ENCODE assay signal across 9 cellular contexts in genomic region chr17:45096141-45096540, GRCh38. TPM values are rescaled to one million over a fixed set of nuclear protein-coding genes. Genes with fewer than 3 reads are reported as not detected.
DNase-seq lines count a peak whose midpoint lies in the region; ATAC-seq and TF ChIP-seq lines count a peak whose summit lies in the region.
"Had no signal": no experiment of that assay in that cellular context is flagged by ENCODE, and none has a peak within 500 bp of the region (broad histone marks: within the 10 kb centered on the region; RNA-seq: fewer than 3 reads in every experiment).

No MANE protein-coding gene starts in this region.

- peak overlapping the region; percentile 45 for H3K27ac Mint-ChIP-seq in activated naive CD8-positive, alpha-beta T cell treated with anti-CD3 and anti-CD28 coated beads, Interleukin-2, amount 50 U/mL, for 24 hours

- H3K27me3 ChIP-seq in upper lobe of left lung: no peaks in the 10 kb centered on the region

- no peaks in the 10 kb centered on the region for H3K9me3 Mint-ChIP-seq in activated naive CD8-positive, alpha-beta T cell treated with anti-CD3 and anti-CD28 coated beads, Interleukin-2, amount 50 U/mL, for 24 hours

- H3K4me3 ChIP-seq in upper lobe of left lung: no peak overlapping the region

- H3K27me3 Mint-ChIP-seq in activated naive CD8-positive, alpha-beta T cell treated with anti-CD3 and anti-CD28 coated beads, Interleukin-2, amount 50 U/mL, for 24 hours: no peaks in the 10 kb centered on the region

- H3K36me3 Mint-ChIP-seq in activated naive CD8-positive, alpha-beta T cell treated with anti-CD3 and anti-CD28 coated beads, Interleukin-2, amount 50 U/mL, for 24 hours (ENCODE audit: low read depth): peaks cover 55% of the 10 kb centered on the region

- H3K4me1 ChIP-seq in upper lobe of left lung: peaks cover 22 to 35% (median 29%) of the 10 kb centered on the region in 4 donors

- TF ChIP-seq EP300 in upper lobe of left lung (IDR thresholded peaks at IDR 0.05): no peak

- 80 to 87% methylated on average over 3 of the region's 3 CpGs for WGBS in upper lobe of left lung, 2 donors

- no peak for ATAC-seq in activated naive CD8-positive, alpha-beta T cell treated with anti-CD3 and anti-CD28 coated beads, Interleukin-2, amount 50 U/mL, for 24 hours
- ATAC-seq in GM19455 (IDR thresholded peaks at IDR 0.05; ENCODE audit: unreplicated experiment) (no peak), upper lobe of left lung (ENCODE audit: low FRiP score in 2 of 2) (no peak)

- DNase-seq in AG09319 (ENCODE audit: extremely low read depth, low read depth): no peak
- peak; percentile 34 for DNase-seq in HEK293T (ENCODE audit: extremely low spot score)
- DNase-seq in activated naive CD8-positive, alpha-beta T cell treated with anti-CD3 and anti-CD28 coated beads, Interleukin-2, amount 50 U/mL, for 24 hours: no peak
- DNase-seq in kidney glomerular epithelial cell (lab: John Stamatoyannopoulos, UW): peak; percentile 27
- DNase-seq in activated CD8-positive, alpha-beta memory T cell treated with anti-CD3 and anti-CD28 coated beads, Interleukin-2, amount 50 U/mL, for 48 hours: no peak
- DNase-seq in upper lobe of left lung: no peak
- no peak for DNase-seq in NCI-H128 (lab: John Stamatoyannopoulos, UW; ENCODE audit: unreplicated experiment)
- DNase-seq: activated T-cell treated with anti-CD3 and anti-CD28 coated beads, Interleukin-2, amount 50 U/mL, for 1 hour had no signal

- peaks cover 38 to 95% (median 79%) of the 10 kb centered on the region in 4 donors for H3K36me3 ChIP-seq in upper lobe of left lung

- H3K9me3 ChIP-seq in upper lobe of left lung: no peaks in the 10 kb centered on the region

- CTCF ChIA-PET in HEK293T (lab: Yijun Ruan, JAX): interaction anchor here (0.6 to 1.9 kb wide), 3 partner anchors 39 to 185 kb away, joined by 3 to 4 read pairs (median 4); partner anchors contain the start of gene ACBD4

- TF ChIP-seq POLR2A in upper lobe of left lung (IDR thresholded peaks at IDR 0.05): no peak

- no peak overlapping the region for H3K4me3 Mint-ChIP-seq in activated naive CD8-positive, alpha-beta T cell treated with anti-CD3 and anti-CD28 coated beads, Interleukin-2, amount 50 U/mL, for 24 hours

- no peaks in the 10 kb centered on the region for H3K4me1 Mint-ChIP-seq in activated naive CD8-positive, alpha-beta T cell treated with anti-CD3 and anti-CD28 coated beads, Interleukin-2, amount 50 U/mL, for 24 hours

- POLR2A ChIA-PET in HEK293T (lab: Yijun Ruan, JAX): interaction anchor here (0.6 kb wide), 1 partner anchor 10 kb away, joined by 3 read pairs; no protein-coding TSS in a partner anchor

- peak overlapping the region in 2 of 4 donors; percentile 0 to 90 for H3K27ac ChIP-seq in upper lobe of left lung

- TF ChIP-seq CTCF in AG09319 (IDR thresholded peaks at IDR 0.05; ENCODE audit: low read depth, low read length): peak; percentile 71
- peak in 3 of 6 experiments; percentile 5 to 22 (median 9) for TF ChIP-seq CTCF in upper lobe of left lung (IDR thresholded peaks at IDR 0.05)

TF ChIP-seq in HEK293T, 16 proteins besides CTCF, POLR2A, EP300 and RAD21:
- no peak for TF ChIP-seq BHLHE40 (IDR thresholded peaks at IDR 0.05; ENCODE audit: borderline replicate concordance)
- TF ChIP-seq SUZ12 (IDR thresholded peaks at IDR 0.05): no peak
- no peak for TF ChIP-seq FOXM1 (IDR thresholded peaks at IDR 0.05; ENCODE audit: borderline replicate concordance)
- no peak for TF ChIP-seq ARNT (IDR thresholded peaks at IDR 0.05)
- TF ChIP-seq LEF1 (IDR thresholded peaks at IDR 0.05; ENCODE audit: borderline replicate concordance): no peak
- TF ChIP-seq, protein P1, sequence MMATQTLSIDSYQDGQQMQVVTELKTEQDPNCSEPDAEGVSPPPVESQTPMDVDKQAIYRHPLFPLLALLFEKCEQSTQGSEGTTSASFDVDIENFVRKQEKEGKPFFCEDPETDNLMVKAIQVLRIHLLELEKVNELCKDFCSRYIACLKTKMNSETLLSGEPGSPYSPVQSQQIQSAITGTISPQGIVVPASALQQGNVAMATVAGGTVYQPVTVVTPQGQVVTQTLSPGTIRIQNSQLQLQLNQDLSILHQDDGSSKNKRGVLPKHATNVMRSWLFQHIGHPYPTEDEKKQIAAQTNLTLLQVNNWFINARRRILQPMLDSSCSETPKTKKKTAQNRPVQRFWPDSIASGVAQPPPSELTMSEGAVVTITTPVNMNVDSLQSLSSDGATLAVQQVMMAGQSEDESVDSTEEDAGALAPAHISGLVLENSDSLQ (IDR thresholded peaks at IDR 0.05): no peak
- no peak for TF ChIP-seq TARDBP (IDR thresholded peaks at IDR 0.05)
- no peak for TF ChIP-seq SP1 (IDR thresholded peaks at IDR 0.05)
- no peak for TF ChIP-seq L3MBTL2 (conservative IDR thresholded peaks at IDR 0.05)
- TF ChIP-seq FOXA1 (IDR thresholded peaks at IDR 0.05): no peak
- no peak for TF ChIP-seq NFRKB (IDR thresholded peaks at IDR 0.05)
- no peak for TF ChIP-seq ZNF384 (IDR thresholded peaks at IDR 0.05)

RNA-seq across cellular contexts. Expression of gene NMT1, which starts 35.0 kb away (rescaled TPM):
- total RNA-seq in upper lobe of left lung: 100 to 1,000 TPM in 3 of 6 donors, 10 to 100 TPM in 3; 55.1 to 132 (median 92.3) TPM

RNA-seq across cellular contexts. Expression of gene PLCD3, which starts 36.2 kb away (rescaled TPM):
- 10 to 100 TPM; 24.2 to 65.6 (median 50.6) TPM for total RNA-seq in upper lobe of left lung

RNA-seq across cellular contexts. Expression of gene ACBD4, which starts 39.3 kb away (rescaled TPM):
- total RNA-seq in upper lobe of left lung: 10 to 100 TPM in 5 of 6 donors, 1 to 10 TPM in 1; 9.7 to 68.1 (median 23.4) TPM

RNA-seq across cellular contexts. Expression of gene DCAKD, which starts 44.7 kb away (rescaled TPM):
- 10 to 100 TPM; 16.0 to 29.3 (median 22.2) TPM for total RNA-seq in upper lobe of left lung

RNA-seq across cellular contexts. Expression of gene HEXIM1, which starts 52.1 kb away (rescaled TPM):
- total RNA-seq in upper lobe of left lung: 10 to 100 TPM; 19.9 to 43.8 (median 32.3) TPM

Comparison
In these comparisons a context has a peak if more than half of its experiments do, and no peak if none do; other contexts are left out.
1. DNase-seq: peak in HEK293T (single experiment) and kidney glomerular epithelial cell (single experiment); none in AG09319 (single experiment), activated naive CD8-positive, alpha-beta T cell treated with anti-CD3 and anti-CD28 coated beads, Interleukin-2, amount 50 U/mL, for 24 hours (single experiment), activated CD8-positive, alpha-beta memory T cell treated with anti-CD3 and anti-CD28 coated beads, Interleukin-2, amount 50 U/mL, for 48 hours (single experiment), upper lobe of left lung (0 of 2) and NCI-H128 (single experiment).